In genomic region chr1:51236548-51237312, GRCh38 we compare ENCODE assay signal across 8 cellular contexts. TPM values are rescaled to one million over a fixed set of nuclear protein-coding genes. Genes with fewer than 3 reads are reported as not detected.
DNase-seq lines count a peak whose midpoint lies in the region; ATAC-seq and TF ChIP-seq lines count a peak whose summit lies in the region.

No MANE protein-coding gene starts in this region.

- H3K36me3 ChIP-seq in OCI-LY7 (ENCODE audit: insufficient read depth, low read length), result no peaks in the 10 kb centered on the region

- peaks cover 20% of the 10 kb centered on the region for H3K4me1 ChIP-seq in OCI-LY7 (ENCODE audit: insufficient read depth, low read length, poor library complexity, severe bottlenecking)

- CTCF ChIA-PET in OCI-LY7 (lab: Charles Lee; ENCODE audit: unreplicated experiment), result no interaction called here

- peaks cover 20% of the 10 kb centered on the region; the same call in 1 of the 2 replicates for H4K20me1 ChIP-seq in OCI-LY7 (ENCODE audit: insufficient read depth, low read length)

- POLR2A ChIA-PET in OCI-LY7 (lab: Charles Lee), result no interaction called here

- TF ChIP-seq CTCF in OCI-LY7 (conservative IDR thresholded peaks at IDR 0.05; ENCODE audit: low read length), result no peak
- no peak for TF ChIP-seq CTCF in omental fat pad (IDR thresholded peaks at IDR 0.05)

- no peaks in the 10 kb centered on the region for H3K9me2 ChIP-seq in OCI-LY7 (ENCODE audit: insufficient read depth, low read length)

- peak overlapping the region; percentile 82 for H3K4me3 ChIP-seq in OCI-LY7 (ENCODE audit: low read depth, low read length, poor library complexity, severe bottlenecking)

- peak; percentile 95 for DNase-seq in NCI-H82 (lab: John Stamatoyannopoulos, UW)
- DNase-seq in NCI-H82 treated with DMSO at 0.1 percent for 48 hours (lab: John Stamatoyannopoulos, UW; ENCODE audit: unreplicated experiment), result no peak
- DNase-seq in OCI-LY7 (ENCODE audit: low spot score), result peak; percentile 15
- DNase-seq in activated gamma-delta T cell treated with anti-CD3 and anti-CD28 coated beads, Interleukin-2, amount 50 U/mL, for 16 hours (ENCODE audit: low read depth), result peak; percentile 13
- peak; percentile 44 for DNase-seq in globus pallidus (ENCODE audit: low spot score)
- no peak for DNase-seq in omental fat pad (ENCODE audit: low spot score)
- peak; percentile 50 for DNase-seq in ureter (ENCODE audit: low spot score)

- H3K4me2 ChIP-seq in OCI-LY7 (ENCODE audit: low read length), result peak overlapping the region; percentile 92

- peak overlapping the region; percentile 88 for H2AFZ ChIP-seq in OCI-LY7 (ENCODE audit: low read length)

- BruUV-seq in OCI-LY7 (replicated peaks; lab: Mats Ljungman, UMichigan), result no TSS peak

- no peaks in the 10 kb centered on the region for H3K79me2 ChIP-seq in OCI-LY7 (ENCODE audit: insufficient read depth, low read depth, low read length)

- ATAC-seq in HG03108 (IDR thresholded peaks at IDR 0.05; ENCODE audit: unreplicated experiment), result peak; percentile 6
- ATAC-seq in omental fat pad (ENCODE audit: low FRiP score), result peak; percentile 41

- no peaks in the 10 kb centered on the region for H3K9me3 ChIP-seq in OCI-LY7 (ENCODE audit: low read length)

- no peak overlapping the region for H3K27ac ChIP-seq in OCI-LY7 (ENCODE audit: low read depth, low read length, poor library complexity, severe bottlenecking)

- intact Hi-C loops in OCI-LY7 (cut with micrococcal nuclease; ENCODE audit: unreplicated experiment), result loop anchor here (10.0 kb wide), 1 partner anchor 198 kb away; no protein-coding TSS in a partner anchor

RNA-seq across cellular contexts. Expression of gene RNF11, which starts 0.7 kb away (rescaled TPM):
- total RNA-seq in OCI-LY7 (2014; rRNA removed; shearing (Covaris generic)), result 4.8 and 5.7 TPM in 2 replicates
- total RNA-seq in OCI-LY7 (2022) (1.5 and 1.6 TPM in 2 replicates), omental fat pad (10 to 100 TPM; 73.4 to 92.6 (median 78.2) TPM), ureter (124 TPM)

Comparison
In these comparisons a context has a peak if more than half of its experiments do, and no peak if none do; other contexts are left out.
1. DNase-seq: peak in NCI-H82 (single experiment), OCI-LY7 (single experiment), activated gamma-delta T cell treated with anti-CD3 and anti-CD28 coated beads, Interleukin-2, amount 50 U/mL, for 16 hours (single experiment), globus pallidus (single experiment) and ureter (single experiment); none in NCI-H82 treated with DMSO at 0.1 percent for 48 hours (single experiment) and omental fat pad (single experiment).
2. RNA of gene RNF11, which starts 0.7 kb away (total RNA-seq): 124 TPM in ureter (single experiment) and 73.4 to 92.6 TPM in omental fat pad; 1.5 to 5.7 TPM in OCI-LY7; every median in the first group is over 10 times any median in the second.